31 cellular contexts compared by ENCODE assay signal in the genomic region with DNA sequence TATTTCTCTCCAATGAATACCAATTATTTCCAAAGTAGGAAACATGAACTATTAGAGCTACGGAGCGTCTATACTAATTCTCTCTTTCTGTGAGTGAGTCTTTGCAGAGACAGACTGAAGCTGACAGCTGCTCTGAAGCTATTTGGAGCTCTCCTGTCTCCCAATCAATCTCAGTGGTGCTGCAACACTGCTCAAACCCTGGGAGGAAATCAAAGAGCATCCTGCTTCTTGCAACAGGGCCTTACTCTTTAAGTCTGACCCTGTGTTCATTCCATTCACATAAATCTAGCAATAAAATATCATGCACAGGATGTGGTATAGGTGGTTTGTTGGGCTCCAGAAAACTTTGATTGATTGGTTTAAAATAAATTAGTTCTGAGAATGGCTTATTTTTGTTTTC.
"Had no signal": no experiment of that assay in that cellular context is flagged by ENCODE, and none has a peak within 500 bp of the region (broad histone marks: within the 10 kb centered on the region; RNA-seq: fewer than 3 reads in every experiment).

No MANE protein-coding gene starts in this region.

- H3K27ac ChIP-seq: heart right ventricle, left lung, parathyroid adenoma, testis, VCaP had no signal

- DNase-seq: activated CD4-positive, alpha-beta T cell treated with anti-CD3 and anti-CD28 coated beads for 4 hours; activated CD4-positive, alpha-beta T cell treated with anti-CD3 and anti-CD28 coated beads, Interleukin-2, amount 50 U/mL, for 4 hours; activated naive CD4-positive, alpha-beta T cell; activated T-cell treated with anti-CD3 and anti-CD28 coated beads for 4 hours; activated T-cell treated with anti-CD3 and anti-CD28 coated beads, Interleukin-2, amount 50 U/mL, for 72 hours; anterior cingulate cortex; endodermal cell; foreskin melanocyte; kidney glomerular epithelial cell; left lung; mesendoderm; mucosa of descending colon; occipital lobe; stimulated activated CD4-positive, alpha-beta T cell treated with anti-CD3 and anti-CD28 coated beads, Interleukin-4, amount 100 ng/mL, for 1 hour; stimulated activated naive CD8-positive, alpha-beta T cell treated with anti-CD3 and anti-CD28 coated beads, Interleukin-15, Interleukin-2, amounts not matched to agents 100 U/mL and 50 U/mL, for 24 hours; T-helper 9 cell; testis; trophoblast cell had no signal

- H3K4me3 ChIP-seq: heart right ventricle, left lung, lung, mucosa of descending colon, testis had no signal

- FAIRE-seq: bronchial epithelial cell, urothelium cell line had no signal

- H3K9me3 Mint-ChIP-seq: dendritic cell treated with granulocyte-macrophage colony-stimulating factor and Interleukin-4, amounts not matched to agents 40 ng/mL and 50 ng/mL, for 4 days; endodermal cell; neural crest cell had no signal

- H3K9ac ChIP-seq: parathyroid adenoma had no signal

- H3K4me1 Mint-ChIP-seq: central memory CD8-positive, alpha-beta T cell; neural crest cell had no signal

- H3K4me3 Mint-ChIP-seq: activated T-cell treated with anti-CD3 and anti-CD28 coated beads, Interleukin-2, amount 50 U/mL, for 72 hours; central memory CD8-positive, alpha-beta T cell; dendritic cell treated with granulocyte-macrophage colony-stimulating factor and Interleukin-4, amounts not matched to agents 40 ng/mL and 50 ng/mL, for 4 days; endodermal cell; neural crest cell; T-helper 1 cell treated with Interleukin-12 subunit alpha and Interleukin-12 subunit beta and Interleukin-4 antibody, amounts not matched to agents 30 μg/mL and 1 μg/mL, for 36 hours had no signal

- H3K36me3 ChIP-seq: heart right ventricle, left lung had no signal

- H3K36me3 Mint-ChIP-seq: activated naive CD4-positive, alpha-beta T cell treated with anti-CD3 and anti-CD28 coated beads, Interleukin-2, amount 50 U/mL, for 72 hours had no signal

- ATAC-seq: activated naive CD4-positive, alpha-beta T cell treated with anti-CD3 and anti-CD28 coated beads, Interleukin-2, amount 50 U/mL, for 72 hours; activated T-cell treated with anti-CD3 and anti-CD28 coated beads, Interleukin-2, amount 50 U/mL, for 72 hours; esophagus mucosa; heart right ventricle; left lung; mucosa of descending colon; right cardiac atrium; stimulated activated naive CD8-positive, alpha-beta T cell treated with anti-CD3 and anti-CD28 coated beads, Interleukin-15, Interleukin-2, amounts not matched to agents 100 U/mL and 50 U/mL, for 24 hours had no signal

- H3K27me3 ChIP-seq: heart right ventricle, left lung, testis had no signal

- H3K79me2 ChIP-seq: parathyroid adenoma had no signal

- H3K9me3 ChIP-seq: heart right ventricle, left lung, mucosa of descending colon, testis had no signal

- H3K27ac Mint-ChIP-seq: activated naive CD4-positive, alpha-beta T cell treated with anti-CD3 and anti-CD28 coated beads, Interleukin-2, amount 50 U/mL, for 72 hours; activated T-cell treated with anti-CD3 and anti-CD28 coated beads, Interleukin-2, amount 50 U/mL, for 72 hours; dendritic cell treated with granulocyte-macrophage colony-stimulating factor and Interleukin-4, amounts not matched to agents 40 ng/mL and 50 ng/mL, for 4 days; endodermal cell; T-helper 1 cell treated with Interleukin-12 subunit alpha and Interleukin-12 subunit beta and Interleukin-4 antibody, amounts not matched to agents 30 μg/mL and 1 μg/mL, for 36 hours had no signal

- H2AFZ ChIP-seq: parathyroid adenoma had no signal

- H3K4me1 ChIP-seq: parathyroid adenoma had no signal

- H3K27me3 Mint-ChIP-seq: central memory CD8-positive, alpha-beta T cell; dendritic cell treated with granulocyte-macrophage colony-stimulating factor and Interleukin-4, amounts not matched to agents 40 ng/mL and 50 ng/mL, for 4 days had no signal
